ENCODE assay signal across 10 cellular contexts in the genomic region with DNA sequence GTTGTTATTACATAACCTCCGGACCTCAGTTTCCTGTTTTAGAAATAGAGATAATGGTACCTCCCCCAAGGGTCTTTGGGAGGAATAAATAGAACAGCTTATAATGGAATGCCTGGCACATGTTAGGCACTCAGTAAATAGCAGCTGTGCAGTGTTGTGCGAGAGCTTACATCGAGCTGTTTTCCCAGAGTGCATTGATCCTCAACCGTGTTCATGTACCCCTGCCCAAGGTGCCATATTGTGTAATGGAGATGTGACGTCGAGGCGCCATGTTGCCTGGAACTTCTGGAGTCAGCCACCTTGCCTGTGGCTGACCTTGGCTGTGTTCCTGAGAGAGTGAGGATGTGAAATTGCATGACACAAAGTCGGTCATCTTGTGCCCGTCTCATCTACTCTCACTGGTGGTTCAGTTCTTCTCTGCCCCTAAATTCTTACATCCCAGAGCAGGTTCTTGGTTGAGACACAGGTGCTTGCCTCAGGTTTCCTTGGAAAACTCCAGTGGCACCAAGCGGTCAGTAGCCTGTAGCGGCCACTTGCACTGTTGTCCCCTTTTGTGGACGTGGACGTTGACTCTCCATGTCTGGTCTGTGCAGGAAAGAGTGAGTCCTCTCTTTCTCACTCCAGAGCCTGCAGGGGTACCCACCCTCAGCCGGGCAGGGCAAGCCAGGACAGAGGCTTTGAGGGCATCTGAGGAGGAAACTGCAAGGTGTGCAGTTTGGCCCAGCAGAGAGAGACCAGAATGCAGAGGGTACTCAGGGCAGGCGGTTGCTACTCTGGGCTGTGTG.
"Had no signal": no experiment of that assay in that cellular context is flagged by ENCODE, and none has a peak within 500 bp of the region (broad histone marks: within the 10 kb centered on the region; RNA-seq: fewer than 3 reads in every experiment).

No MANE protein-coding gene starts in this region.

- H3K27ac ChIP-seq: GM23248, HL-60 had no signal

- H3K9ac ChIP-seq: GM23248 had no signal

- DNase-seq: GM23248, GOT3, H7, HFFc6, IMR-90, KG1 had no signal

- ATAC-seq: HCT116, K562 had no signal

- FAIRE-seq: K562 had no signal

- H2AFZ ChIP-seq: GM23248 had no signal

- H3K36me3 ChIP-seq: HAP-1 had no signal

- H3K9me3 ChIP-seq: HAP-1 had no signal

- H3K27ac Mint-ChIP-seq: HFFc6 had no signal

- H3K4me1 ChIP-seq: HAP-1 had no signal

- H3K4me3 ChIP-seq: GM23248, HAP-1, K562 had no signal

- H3K4me3 Mint-ChIP-seq: HFFc6 had no signal
